2 cellular contexts compared by ENCODE assay signal in the genomic region with DNA sequence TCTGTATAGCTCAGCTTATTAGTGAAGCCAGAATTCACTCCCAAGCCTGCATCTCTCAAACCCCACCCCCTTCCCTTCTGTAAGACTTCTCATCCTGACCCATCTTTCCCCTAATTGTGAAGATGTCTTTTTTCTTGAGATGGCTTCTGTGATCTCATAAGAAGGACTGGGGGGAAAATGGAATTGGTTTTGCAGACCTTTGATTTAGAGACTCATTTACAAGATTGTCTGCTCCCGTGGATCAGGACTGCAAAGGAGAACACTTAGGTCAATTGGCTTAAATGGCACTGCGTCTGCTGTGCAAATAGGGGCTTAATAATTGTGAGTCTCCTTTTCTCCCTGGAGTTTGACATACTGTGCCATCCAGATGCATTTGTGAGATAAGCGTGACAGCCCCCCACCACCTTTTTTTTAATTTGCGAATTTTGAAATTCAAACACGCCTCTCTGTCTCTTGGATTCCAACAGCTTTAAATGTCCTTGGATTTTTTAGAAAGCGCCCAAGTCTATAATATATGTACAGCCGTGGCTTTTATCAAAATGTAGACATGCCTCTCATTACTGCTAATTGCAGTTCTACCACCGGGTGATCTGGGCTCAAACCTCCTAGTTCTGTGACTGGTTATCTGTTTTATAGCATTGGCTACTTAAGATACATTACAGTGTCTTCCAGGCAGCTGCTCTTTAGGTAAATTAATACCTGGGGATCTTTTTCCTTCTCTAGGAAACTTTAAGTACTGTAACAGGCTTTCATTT.
TF ChIP-seq lines count a peak whose summit lies in the region.

No MANE protein-coding gene starts in this region.

TF ChIP-seq in IMR-90, 13 proteins besides CTCF, POLR2A, EP300 and RAD21:
- TF ChIP-seq MXI1 (IDR thresholded peaks at IDR 0.05; ENCODE audit: borderline replicate concordance, low read depth, low read length) (no peak), SMC3 (IDR thresholded peaks at IDR 0.05; ENCODE audit: low read depth, low read length) (no peak), BHLHE40 (IDR thresholded peaks at IDR 0.05; ENCODE audit: low read depth, low read length) (no peak), CEBPB (IDR thresholded peaks at IDR 0.05; ENCODE audit: low read depth, low read length) (no peak), RCOR1 (IDR thresholded peaks at IDR 0.05; ENCODE audit: insufficient replicate concordance, low read length) (no peak), FOS (IDR thresholded peaks at IDR 0.05; ENCODE audit: low read depth, low read length) (no peak), MAFK (IDR thresholded peaks at IDR 0.05; ENCODE audit: low read depth, low read length) (no peak), NFE2L2 (IDR thresholded peaks at IDR 0.05; ENCODE audit: low read depth, low read length) (no peak), MAZ (IDR thresholded peaks at IDR 0.05; ENCODE audit: borderline replicate concordance, low read depth, low read length) (no peak), RFX5 (IDR thresholded peaks at IDR 0.05; ENCODE audit: low read depth, low read length) (no peak), CHD1 (IDR thresholded peaks at IDR 0.05; ENCODE audit: low read depth, low read length) (no peak)
- TF ChIP-seq, protein P1, sequence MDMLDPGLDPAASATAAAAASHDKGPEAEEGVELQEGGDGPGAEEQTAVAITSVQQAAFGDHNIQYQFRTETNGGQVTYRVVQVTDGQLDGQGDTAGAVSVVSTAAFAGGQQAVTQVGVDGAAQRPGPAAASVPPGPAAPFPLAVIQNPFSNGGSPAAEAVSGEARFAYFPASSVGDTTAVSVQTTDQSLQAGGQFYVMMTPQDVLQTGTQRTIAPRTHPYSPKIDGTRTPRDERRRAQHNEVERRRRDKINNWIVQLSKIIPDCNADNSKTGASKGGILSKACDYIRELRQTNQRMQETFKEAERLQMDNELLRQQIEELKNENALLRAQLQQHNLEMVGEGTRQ (IDR thresholded peaks at IDR 0.05; ENCODE audit: low read depth, low read length): no peak
- TF ChIP-seq, protein P2, sequence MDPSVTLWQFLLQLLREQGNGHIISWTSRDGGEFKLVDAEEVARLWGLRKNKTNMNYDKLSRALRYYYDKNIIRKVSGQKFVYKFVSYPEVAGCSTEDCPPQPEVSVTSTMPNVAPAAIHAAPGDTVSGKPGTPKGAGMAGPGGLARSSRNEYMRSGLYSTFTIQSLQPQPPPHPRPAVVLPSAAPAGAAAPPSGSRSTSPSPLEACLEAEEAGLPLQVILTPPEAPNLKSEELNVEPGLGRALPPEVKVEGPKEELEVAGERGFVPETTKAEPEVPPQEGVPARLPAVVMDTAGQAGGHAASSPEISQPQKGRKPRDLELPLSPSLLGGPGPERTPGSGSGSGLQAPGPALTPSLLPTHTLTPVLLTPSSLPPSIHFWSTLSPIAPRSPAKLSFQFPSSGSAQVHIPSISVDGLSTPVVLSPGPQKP (IDR thresholded peaks at IDR 0.05; ENCODE audit: borderline replicate concordance, low read depth, low read length): no peak
TF ChIP-seq in IMR-90: peak in this region for 0.

TF ChIP-seq in SK-N-SH, 30 proteins besides CTCF, POLR2A, EP300 and RAD21:
- no peak for TF ChIP-seq RXRA (IDR thresholded peaks at IDR 0.05; ENCODE audit: borderline replicate concordance, low read depth)
- no peak for TF ChIP-seq GABPA (IDR thresholded peaks at IDR 0.05; ENCODE audit: low read depth)
- no peak for TF ChIP-seq GATA2 (CRISPR knock-in tag; IDR thresholded peaks at IDR 0.05)
- no peak for TF ChIP-seq FOXJ3 (CRISPR knock-in tag; IDR thresholded peaks at IDR 0.05)
- no peak for TF ChIP-seq TAF1 (IDR thresholded peaks at IDR 0.05; ENCODE audit: borderline replicate concordance, low read depth, low read length)
TF ChIP-seq in SK-N-SH: peak in this region for 0.
